16 cellular contexts compared by ENCODE assay signal in the genomic region with DNA sequence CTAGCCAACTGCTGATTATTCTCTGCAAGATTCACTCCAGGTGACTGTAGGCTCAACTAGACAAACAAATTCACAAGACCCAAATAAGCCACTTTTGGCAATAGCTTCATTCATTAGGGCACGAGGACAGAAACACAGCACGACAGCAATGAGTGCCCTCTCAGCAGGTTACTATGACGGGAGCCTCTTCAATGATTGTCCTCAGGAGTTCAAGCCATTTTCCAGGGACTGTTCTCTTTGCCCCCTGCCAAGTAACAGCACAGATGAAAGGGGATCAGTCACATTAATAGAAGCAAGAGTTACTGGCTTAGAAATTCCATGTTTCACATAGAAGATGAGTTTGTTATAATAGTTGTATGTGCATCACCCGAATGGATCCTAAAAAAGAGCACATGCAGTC.
"Had no signal": no experiment of that assay in that cellular context is flagged by ENCODE, and none has a peak within 500 bp of the region (broad histone marks: within the 10 kb centered on the region; RNA-seq: fewer than 3 reads in every experiment).

No MANE protein-coding gene starts in this region.

- ATAC-seq: mucosa of descending colon; naive thymus-derived CD8-positive, alpha-beta T cell; right lobe of liver; stimulated activated memory B cell treated with anti-CD40 and anti-IgM and Interleukin-4, amounts not matched to agents 10 μg/mL and 1 μg/mL and 100 μg/mL, for 72 hours; WTC11 had no signal

- H3K27ac ChIP-seq: adrenal gland, right lobe of liver, spleen, tibial artery, vagina had no signal

- H3K27me3 ChIP-seq: adrenal gland, right lobe of liver, spleen, tibial artery, vagina had no signal

- DNase-seq: activated CD4-positive, alpha-beta T cell treated with anti-CD3 and anti-CD28 coated beads, Interleukin-2, amount 10 ng/mL, durations not matched to agents 24 days and 14 days; activated naive CD4-positive, alpha-beta T cell treated with anti-CD3 and anti-CD28 coated beads, Interleukin-2, amount 50 U/mL, for 16 hours; adrenal gland; effector memory CD4-positive, alpha-beta T cell; hypothalamus; mucosa of descending colon; naive thymus-derived CD8-positive, alpha-beta T cell; occipital lobe; right lobe of liver; spleen; stimulated activated CD4-positive, alpha-beta T cell treated with anti-CD3 and anti-CD28 coated beads, Interleukin-1b, Interleukin-23, amount 100 ng/mL, for 48 hours; tibial artery had no signal

- H3K4me3 ChIP-seq: adrenal gland, lung, mucosa of descending colon, right lobe of liver, spleen, tibial artery, vagina had no signal

- H3K36me3 ChIP-seq: adrenal gland, right lobe of liver, spleen, tibial artery, vagina had no signal

- H3K4me1 ChIP-seq: adrenal gland, right lobe of liver, spleen, tibial artery, vagina had no signal

- H3K9me3 ChIP-seq: adrenal gland, mucosa of descending colon, right lobe of liver, tibial artery, vagina had no signal
